23 cellular contexts compared by ENCODE assay signal in the genomic region with DNA sequence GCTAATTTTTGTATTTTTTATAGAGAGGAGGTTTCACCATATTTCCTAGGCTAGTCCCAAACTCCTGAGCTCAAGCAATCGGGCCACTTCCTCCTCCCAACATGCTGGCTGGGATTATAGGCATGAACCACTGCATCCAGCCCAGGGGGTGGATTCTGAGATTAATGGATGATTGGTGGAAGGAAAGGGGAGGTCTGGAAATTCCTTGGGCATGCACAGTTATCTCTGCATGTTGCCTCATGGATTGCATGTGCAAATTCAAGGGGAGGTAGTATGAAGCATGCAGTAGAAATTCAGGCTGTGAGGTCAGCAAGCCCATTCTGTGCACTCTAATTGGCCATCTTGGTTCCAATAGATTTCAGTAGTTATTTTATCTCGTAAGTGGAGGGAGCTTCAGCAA.
DNase-seq lines count a peak whose midpoint lies in the region; ATAC-seq, FAIRE-seq and TF ChIP-seq lines count a peak whose summit lies in the region.
"Had no signal": no experiment of that assay in that cellular context is flagged by ENCODE, and none has a peak within 500 bp of the region (broad histone marks: within the 10 kb centered on the region; RNA-seq: fewer than 3 reads in every experiment).

No MANE protein-coding gene starts in this region.

- peak; percentile 71 for DNase-seq in NCI-H82 (lab: John Stamatoyannopoulos, UW)
- no peak for DNase-seq in NCI-H82 treated with DMSO at 0.1 percent for 48 hours (lab: John Stamatoyannopoulos, UW; ENCODE audit: unreplicated experiment)
- no peak for DNase-seq in K562 (ENCODE audit: extremely low read depth in 1 of 4, low spot score in 3 of 4)
- no peak for DNase-seq in omental fat pad (ENCODE audit: low spot score)
- DNase-seq in SIG-M5 treated with dmso at 0.1 percent for 504 hours (lab: John Stamatoyannopoulos, UW; ENCODE audit: unreplicated experiment), result no peak
- DNase-seq in small intestine, result no peak
- DNase-seq: Caco-2; CD4-positive, CD25-positive, alpha-beta regulatory T cell; CD8-positive, alpha-beta T cell; DMS 273 treated with DMSO at 0.1 percent for 48 hours; DMS79; EL; GDM1; H9; HFFc6 had no signal

- H3K9me3 ChIP-seq in K562 (replicated peaks; ENCODE audit: control insufficient read depth, insufficient read depth, low read depth, low read length) (no peaks in the 10 kb centered on the region), small intestine (ENCODE audit: control insufficient read depth, low read depth) (no peaks in the 10 kb centered on the region)
- H3K9me3 ChIP-seq: BLaER1, Caco-2 had no signal

- H3K4me3 ChIP-seq in K562, result no peak overlapping the region
- H3K4me3 ChIP-seq in small intestine (ENCODE audit: low read depth in 1 of 2, low read length in 2 of 2), result no peak overlapping the region
- H3K4me3 ChIP-seq: BLaER1, GM12878, GM23338 had no signal

- POLR2A ChIA-PET in K562 (lab: Yijun Ruan, JAX), result interaction anchor here (0.6 to 0.7 kb wide), 4 partner anchors 10 to 284 kb away, joined by 3 read pairs; no protein-coding TSS in a partner anchor

- H3K27me3 ChIP-seq in K562 (ENCODE audit: control insufficient read depth in 2 of 2, insufficient read depth in 2 of 2, low read length in 2 of 2), result peaks cover 2 to 3% of the 10 kb centered on the region in 2 experiments; a peak in 2 of 5 replicates
- no peaks in the 10 kb centered on the region for H3K27me3 ChIP-seq in small intestine (ENCODE audit: control insufficient read depth in 2 of 2, insufficient read depth in 2 of 2, low read length in 2 of 2)
- H3K27me3 ChIP-seq: BLaER1 had no signal

- no peaks in the 10 kb centered on the region for H3K36me3 ChIP-seq in K562 (ENCODE audit: control insufficient read depth, insufficient read depth, low read length)
- H3K36me3 ChIP-seq in small intestine (ENCODE audit: control insufficient read depth in 2 of 2, insufficient read depth in 2 of 2, low read length in 2 of 2), result no peaks in the 10 kb centered on the region
- H3K36me3 ChIP-seq: BLaER1 had no signal

- BruUV-seq in K562 (replicated peaks; lab: Mats Ljungman, UMichigan), result no TSS peak

- TF ChIP-seq RAD21 in K562 (CRISPR knock-in tag; conservative IDR thresholded peaks at IDR 0.05 in 1 of 2, IDR thresholded peaks at IDR 0.05 in 1 of 2), result no peak

- TF ChIP-seq CTCF in K562 (IDR thresholded peaks at IDR 0.05 in 2 of 3, conservative IDR thresholded peaks at IDR 0.05 in 1 of 3; ENCODE audit: insufficient read depth in 2 of 3, low read depth in 1 of 3, low read length in 3 of 3) (no peak), omental fat pad (IDR thresholded peaks at IDR 0.05) (no peak)

- in situ Hi-C loops in K562 (cut with MboI), result no loop called here

- WGBS in K562 (ENCODE audit: insufficient coverage, low coverage, missing lambda C conversion rate), result 0% methylated on average over 2 of the region's 2 CpGs
- 80 to 97% (median 83%) methylated on average over 2 of the region's 2 CpGs for WGBS in small intestine, 3 donors

- H3K27ac ChIP-seq in K562 (ENCODE audit: extremely low read depth, low read depth, low read length) (no peak overlapping the region), small intestine (ENCODE audit: low read depth in 1 of 2, low read length in 1 of 2) (no peak overlapping the region)
- H3K27ac ChIP-seq: 22Rv1, BLaER1, C4-2B had no signal

- no peaks in the 10 kb centered on the region for H3K4me1 ChIP-seq in K562 (replicated peaks in 1 of 2; ENCODE audit: control insufficient read depth in 2 of 2, insufficient read depth in 2 of 2, low read length in 2 of 2)
- peaks cover 3 to 5% of the 10 kb centered on the region in 2 donors for H3K4me1 ChIP-seq in small intestine (ENCODE audit: control insufficient read depth in 2 of 2, insufficient read depth in 1 of 2, low read depth in 1 of 2, low read length in 1 of 2)
- H3K4me1 ChIP-seq: BLaER1 had no signal

- no peak for TF ChIP-seq POLR2A in K562 (conservative IDR thresholded peaks at IDR 0.05)

- H4K20me1 ChIP-seq in K562 (replicated peaks; ENCODE audit: control insufficient read depth, insufficient read depth, low read length), result no peaks in the 10 kb centered on the region; the same call in 1 of the 2 replicates
- H4K20me1 ChIP-seq: BLaER1 had no signal

- CTCF ChIA-PET in K562 (lab: Yijun Ruan, JAX; ENCODE audit: low intra/inter-chr PET ratio), result no interaction called here

- H3K4me2 ChIP-seq in K562 (ENCODE audit: insufficient read depth, low read length), result no peak overlapping the region
- H3K4me2 ChIP-seq: BLaER1, GM23338 had no signal

- FAIRE-seq in K562 (lab: Jason Lieb, UNC), result no peak
- FAIRE-seq in small intestine (lab: Jason Lieb, UNC), result no peak
- FAIRE-seq: A204.1, GM12878, GM18507 had no signal

- ATAC-seq in K562 (no peak), omental fat pad (ENCODE audit: low FRiP score) (peak; percentile 23)
- ATAC-seq: CD8-positive, alpha-beta T cell; GM12878; GM23338; HCT116 had no signal

- no peak overlapping the region for H2AFZ ChIP-seq in K562 (ENCODE audit: low read depth, low read length)
- H2AFZ ChIP-seq: GM23338 had no signal

- H3K79me2 ChIP-seq in K562 (ENCODE audit: control insufficient read depth, insufficient read depth, low read length), result no peaks in the 10 kb centered on the region

- H3K9ac ChIP-seq in K562 (ENCODE audit: insufficient read depth in 1 of 2, low read depth in 2 of 2, low read length in 2 of 2), result no peak overlapping the region
- H3K9ac ChIP-seq: BLaER1 had no signal

- intact Hi-C loops in K562 (cut with micrococcal nuclease), result no loop called here

- TF ChIP-seq EP300 in K562 (IDR thresholded peaks at IDR 0.05; ENCODE audit: low read length), result no peak

- no peaks in the 10 kb centered on the region for H3K9me1 ChIP-seq in K562 (ENCODE audit: control insufficient read depth, insufficient read depth, low read length)

TF ChIP-seq in K562, 482 proteins besides CTCF, POLR2A, EP300 and RAD21:
- no peak for TF ChIP-seq MTA1 (IDR thresholded peaks at IDR 0.05; ENCODE audit: borderline replicate concordance)
- TF ChIP-seq PRDM10 (IDR thresholded peaks at IDR 0.05; ENCODE audit: partially characterized antibody), result peak; percentile 54
